ENCODE assay signal across 2 cellular contexts in the genomic region with DNA sequence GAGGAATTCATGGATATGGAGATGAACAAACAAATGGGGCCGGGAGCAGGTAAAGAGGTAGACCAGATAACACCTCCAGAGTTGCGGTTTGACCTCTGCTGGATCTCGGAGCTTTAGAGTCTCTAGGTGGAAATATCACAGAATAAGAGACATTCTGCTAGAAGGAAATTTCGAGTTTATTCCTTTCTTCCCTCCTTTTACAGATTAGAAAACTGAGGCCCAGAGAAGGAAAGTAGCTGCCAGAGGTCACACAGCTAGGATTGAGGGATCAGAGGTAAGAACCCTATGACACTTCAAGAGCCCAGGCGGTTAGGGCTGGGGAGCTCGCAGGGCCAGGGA.
A peak's percentile ranks its signal among the peaks of the same experiment; 100 is the strongest.
TF ChIP-seq lines count a peak whose summit lies in the region.

No MANE protein-coding gene starts in this region.

TF ChIP-seq in IMR-90, 13 proteins besides CTCF, POLR2A, EP300 and RAD21:
- no peak for TF ChIP-seq CHD1 (IDR thresholded peaks at IDR 0.05; ENCODE audit: low read depth, low read length)
- TF ChIP-seq FOS (IDR thresholded peaks at IDR 0.05; ENCODE audit: low read depth, low read length), result no peak
- no peak for TF ChIP-seq CEBPB (IDR thresholded peaks at IDR 0.05; ENCODE audit: low read depth, low read length)
- TF ChIP-seq MAZ (IDR thresholded peaks at IDR 0.05; ENCODE audit: borderline replicate concordance, low read depth, low read length), result no peak
- no peak for TF ChIP-seq RCOR1 (IDR thresholded peaks at IDR 0.05; ENCODE audit: insufficient replicate concordance, low read length)
- TF ChIP-seq RFX5 (IDR thresholded peaks at IDR 0.05; ENCODE audit: low read depth, low read length), result no peak
- no peak for TF ChIP-seq BHLHE40 (IDR thresholded peaks at IDR 0.05; ENCODE audit: low read depth, low read length)
- TF ChIP-seq SMC3 (IDR thresholded peaks at IDR 0.05; ENCODE audit: low read depth, low read length), result no peak
- TF ChIP-seq NFE2L2 (IDR thresholded peaks at IDR 0.05; ENCODE audit: low read depth, low read length), result no peak
- no peak for TF ChIP-seq MAFK (IDR thresholded peaks at IDR 0.05; ENCODE audit: low read depth, low read length)
- TF ChIP-seq, protein P1, sequence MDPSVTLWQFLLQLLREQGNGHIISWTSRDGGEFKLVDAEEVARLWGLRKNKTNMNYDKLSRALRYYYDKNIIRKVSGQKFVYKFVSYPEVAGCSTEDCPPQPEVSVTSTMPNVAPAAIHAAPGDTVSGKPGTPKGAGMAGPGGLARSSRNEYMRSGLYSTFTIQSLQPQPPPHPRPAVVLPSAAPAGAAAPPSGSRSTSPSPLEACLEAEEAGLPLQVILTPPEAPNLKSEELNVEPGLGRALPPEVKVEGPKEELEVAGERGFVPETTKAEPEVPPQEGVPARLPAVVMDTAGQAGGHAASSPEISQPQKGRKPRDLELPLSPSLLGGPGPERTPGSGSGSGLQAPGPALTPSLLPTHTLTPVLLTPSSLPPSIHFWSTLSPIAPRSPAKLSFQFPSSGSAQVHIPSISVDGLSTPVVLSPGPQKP (IDR thresholded peaks at IDR 0.05; ENCODE audit: borderline replicate concordance, low read depth, low read length), result no peak
- no peak for TF ChIP-seq MXI1 (IDR thresholded peaks at IDR 0.05; ENCODE audit: borderline replicate concordance, low read depth, low read length)

TF ChIP-seq in K562, 482 proteins besides CTCF, POLR2A, EP300 and RAD21:
- TF ChIP-seq, protein P2, sequence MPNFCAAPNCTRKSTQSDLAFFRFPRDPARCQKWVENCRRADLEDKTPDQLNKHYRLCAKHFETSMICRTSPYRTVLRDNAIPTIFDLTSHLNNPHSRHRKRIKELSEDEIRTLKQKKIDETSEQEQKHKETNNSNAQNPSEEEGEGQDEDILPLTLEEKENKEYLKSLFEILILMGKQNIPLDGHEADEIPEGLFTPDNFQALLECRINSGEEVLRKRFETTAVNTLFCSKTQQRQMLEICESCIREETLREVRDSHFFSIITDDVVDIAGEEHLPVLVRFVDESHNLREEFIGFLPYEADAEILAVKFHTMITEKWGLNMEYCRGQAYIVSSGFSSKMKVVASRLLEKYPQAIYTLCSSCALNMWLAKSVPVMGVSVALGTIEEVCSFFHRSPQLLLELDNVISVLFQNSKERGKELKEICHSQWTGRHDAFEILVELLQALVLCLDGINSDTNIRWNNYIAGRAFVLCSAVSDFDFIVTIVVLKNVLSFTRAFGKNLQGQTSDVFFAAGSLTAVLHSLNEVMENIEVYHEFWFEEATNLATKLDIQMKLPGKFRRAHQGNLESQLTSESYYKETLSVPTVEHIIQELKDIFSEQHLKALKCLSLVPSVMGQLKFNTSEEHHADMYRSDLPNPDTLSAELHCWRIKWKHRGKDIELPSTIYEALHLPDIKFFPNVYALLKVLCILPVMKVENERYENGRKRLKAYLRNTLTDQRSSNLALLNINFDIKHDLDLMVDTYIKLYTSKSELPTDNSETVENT (CRISPR knock-in tag; IDR thresholded peaks at IDR 0.05), result no peak
- TF ChIP-seq ZFX (CRISPR knock-in tag; IDR thresholded peaks at IDR 0.05) (peak; percentile 6; the same call in 1 of the 2 replicates), ZNF75A (CRISPR knock-in tag; IDR thresholded peaks at IDR 0.05) (no peak), CBX5 (IDR thresholded peaks at IDR 0.05; ENCODE audit: borderline replicate concordance, low read depth) (no peak), NRF1 (conservative IDR thresholded peaks at IDR 0.05 in 1 of 2, IDR thresholded peaks at IDR 0.05 in 1 of 2) (no peak), KLF1 (tag; IDR thresholded peaks at IDR 0.05) (no peak), SAFB2 (IDR thresholded peaks at IDR 0.05; ENCODE audit: borderline replicate concordance, low read depth, low read length, severe bottlenecking) (no peak), ZFP36 (IDR thresholded peaks at IDR 0.05; ENCODE audit: low read depth, low read length, partially characterized antibody) (peak; percentile 80), ZNF23 (CRISPR knock-in tag; IDR thresholded peaks at IDR 0.05) (no peak), RBM25 (IDR thresholded peaks at IDR 0.05; ENCODE audit: low read depth, low read length, severe bottlenecking) (peak; percentile 52), POLR2H (tag; IDR thresholded peaks at IDR 0.05; ENCODE audit: low read depth) (no peak), SMARCA5 (IDR thresholded peaks at IDR 0.05) (peak; percentile 14; the same call in 1 of the 2 replicates), JUNB (CRISPR knock-in tag; conservative IDR thresholded peaks at IDR 0.05) (no peak), GTF2E2 (tag; IDR thresholded peaks at IDR 0.05) (no peak), FOXJ3 (CRISPR knock-in tag; IDR thresholded peaks at IDR 0.05) (no peak), ADNP (tag; IDR thresholded peaks at IDR 0.05) (peak; percentile 70; the same call in 1 of the 2 replicates), CC2D1A (IDR thresholded peaks at IDR 0.05) (no peak), RBM15 (IDR thresholded peaks at IDR 0.05; ENCODE audit: insufficient read depth, low read length) (no peak)
- TF ChIP-seq, protein P3, sequence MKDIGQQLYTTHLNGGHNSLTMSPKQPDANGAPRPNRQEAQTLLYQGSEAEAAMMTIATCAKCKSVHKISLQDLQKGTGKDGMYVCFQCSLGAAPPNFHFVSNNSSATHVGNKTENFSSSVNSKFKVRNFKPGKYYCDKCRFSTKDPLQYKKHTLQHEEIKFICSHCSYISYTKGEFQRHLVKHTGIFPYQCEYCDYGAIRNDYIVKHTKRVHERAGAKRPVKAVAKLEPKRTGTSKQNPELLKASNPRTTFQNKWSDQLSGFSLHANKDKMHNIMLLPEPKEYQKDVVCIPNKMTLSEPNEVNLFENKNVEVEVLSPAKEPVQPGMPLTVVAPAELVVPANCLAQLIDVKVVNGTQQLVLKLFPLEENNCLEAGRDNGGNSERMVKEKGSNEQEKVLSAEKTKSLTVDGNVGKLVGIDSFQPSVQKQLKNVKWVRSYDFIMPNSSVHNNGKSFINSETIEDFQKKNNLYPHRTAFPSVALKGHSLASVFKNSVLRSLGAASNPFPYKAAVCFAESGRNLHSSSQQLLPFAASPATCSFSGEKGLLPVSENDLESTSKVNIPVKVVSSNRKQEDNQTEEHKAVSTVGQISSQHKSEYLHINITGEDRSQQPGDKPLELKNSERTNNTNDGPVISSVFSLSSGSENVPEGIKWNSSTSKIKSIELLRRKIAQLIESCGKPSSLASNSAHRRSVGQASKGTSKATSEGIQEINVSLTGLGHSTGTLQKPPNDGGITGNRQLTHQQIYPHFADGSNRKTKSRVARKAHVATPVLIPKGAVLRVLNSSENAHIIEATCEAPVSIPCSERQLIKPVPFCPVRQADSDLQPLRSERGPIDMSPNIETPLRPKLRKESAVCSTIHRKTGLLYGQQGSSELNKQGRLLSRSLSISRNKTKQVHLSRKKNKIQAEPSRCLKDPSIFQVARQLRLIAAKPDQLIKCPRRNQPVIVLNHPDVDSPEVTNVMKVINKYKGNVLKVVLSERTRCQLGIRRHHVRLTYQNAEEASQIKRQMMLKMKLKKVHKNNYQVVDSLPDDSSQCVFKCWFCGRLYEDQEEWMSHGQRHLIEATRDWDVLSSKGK (CRISPR knock-in tag; IDR thresholded peaks at IDR 0.05), result no peak
- TF ChIP-seq, protein P4, sequence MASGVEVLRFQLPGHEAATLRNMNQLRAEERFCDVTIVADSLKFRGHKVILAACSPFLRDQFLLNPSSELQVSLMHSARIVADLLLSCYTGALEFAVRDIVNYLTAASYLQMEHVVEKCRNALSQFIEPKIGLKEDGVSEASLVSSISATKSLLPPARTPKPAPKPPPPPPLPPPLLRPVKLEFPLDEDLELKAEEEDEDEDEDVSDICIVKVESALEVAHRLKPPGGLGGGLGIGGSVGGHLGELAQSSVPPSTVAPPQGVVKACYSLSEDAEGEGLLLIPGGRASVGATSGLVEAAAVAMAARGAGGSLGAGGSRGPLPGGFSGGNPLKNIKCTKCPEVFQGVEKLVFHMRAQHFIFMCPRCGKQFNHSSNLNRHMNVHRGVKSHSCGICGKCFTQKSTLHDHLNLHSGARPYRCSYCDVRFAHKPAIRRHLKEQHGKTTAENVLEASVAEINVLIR (CRISPR knock-in tag; IDR thresholded peaks at IDR 0.05), result no peak
